Comparison of ENCODE assay signal across 14 cellular contexts in the genomic region with DNA sequence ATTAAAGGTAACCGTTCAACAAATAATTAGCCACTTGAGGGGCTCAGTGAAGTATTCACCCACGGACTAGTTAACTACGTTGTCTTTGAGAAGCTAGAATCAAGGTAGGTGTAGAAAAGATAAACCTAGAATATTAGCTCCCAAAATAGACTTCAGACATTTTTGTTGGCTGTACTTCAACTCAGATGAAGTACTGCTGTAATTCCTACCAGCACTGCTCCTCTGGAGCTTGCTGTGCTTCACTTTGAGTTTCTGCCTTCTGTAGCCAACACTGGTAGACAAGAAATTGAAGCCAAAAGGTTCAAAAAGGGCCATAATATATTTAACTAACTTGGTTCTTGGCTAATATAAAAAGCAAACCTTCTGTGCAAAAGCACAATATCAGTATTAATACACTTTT. TPM values are rescaled to one million over a fixed set of nuclear protein-coding genes. Genes with fewer than 3 reads are reported as not detected.
DNase-seq lines count a peak whose midpoint lies in the region; ATAC-seq and TF ChIP-seq lines count a peak whose summit lies in the region.
"Had no signal": no experiment of that assay in that cellular context is flagged by ENCODE, and none has a peak within 500 bp of the region (broad histone marks: within the 10 kb centered on the region; RNA-seq: fewer than 3 reads in every experiment).

No MANE protein-coding gene starts in this region.

- intact Hi-C loops in Right ventricle myocardium inferior (cut with DNase I) = loop anchor here (5.0 to 10.0 kb wide), 3 partner anchors 334 to 464 kb away; a partner anchor contains a TSS
- intact Hi-C loops in right cardiac atrium (cut with DNase I) = loop anchor here in 1 of 4 donors (10.0 kb wide), 1 partner anchor 137 kb away; no protein-coding TSS in a partner anchor

- no peak for TF ChIP-seq CTCF in right atrium auricular region (IDR thresholded peaks at IDR 0.05)
- TF ChIP-seq CTCF in choroid plexus epithelial cell (conservative IDR thresholded peaks at IDR 0.05; ENCODE audit: low read depth, low read length) = no peak

- ATAC-seq in Right ventricle myocardium inferior (peak; percentile 52), right cardiac atrium (peak; percentile 41 to 64), GM21447 (IDR thresholded peaks at IDR 0.05; ENCODE audit: unreplicated experiment) (no peak)

- 63% methylated on average over 3 of the region's 3 CpGs for WGBS in right cardiac atrium

- H3K27ac ChIP-seq in right atrium auricular region (no peak overlapping the region), right cardiac atrium (ENCODE audit: low read length) (no peak overlapping the region)
- H3K27ac ChIP-seq: BLaER1, GM23248 had no signal

- H3K9me3 ChIP-seq in right atrium auricular region = no peaks in the 10 kb centered on the region
- H3K9me3 ChIP-seq in right cardiac atrium (ENCODE audit: control insufficient read depth, low read length) = no peaks in the 10 kb centered on the region
- H3K9me3 ChIP-seq: BLaER1, Caco-2 had no signal

- H3K4me1 ChIP-seq in right atrium auricular region = no peaks in the 10 kb centered on the region
- no peaks in the 10 kb centered on the region for H3K4me1 ChIP-seq in right cardiac atrium (ENCODE audit: control insufficient read depth, insufficient read depth, low read length)
- H3K4me1 ChIP-seq: BLaER1, Caco-2 had no signal

- no peaks in the 10 kb centered on the region for H3K36me3 ChIP-seq in right atrium auricular region

- H3K27me3 ChIP-seq in right atrium auricular region (no peaks in the 10 kb centered on the region), right cardiac atrium (ENCODE audit: control insufficient read depth, insufficient read depth) (no peaks in the 10 kb centered on the region)
- H3K27me3 ChIP-seq: BLaER1 had no signal

- DNase-seq in Right ventricle myocardium inferior (ENCODE audit: missing footprints) = no peak
- no peak for DNase-seq in right atrium auricular region (ENCODE audit: low spot score)
- peak; percentile 17 for DNase-seq in choroid plexus epithelial cell (ENCODE audit: low read depth)
- DNase-seq in right cardiac atrium = no peak
- no peak for DNase-seq in SW480 (ENCODE audit: low spot score)
- DNase-seq in NK-92 (lab: John Stamatoyannopoulos, UW; ENCODE audit: unreplicated experiment) = no peak
- DNase-seq: 8988T; Caco-2; CD8-positive, alpha-beta memory T cell; DND-41; GF-D8 had no signal

- no peak overlapping the region for H3K4me3 ChIP-seq in right atrium auricular region
- H3K4me3 ChIP-seq in choroid plexus epithelial cell (ENCODE audit: low read depth, low read length) = no peak overlapping the region
- no peak overlapping the region for H3K4me3 ChIP-seq in right cardiac atrium (ENCODE audit: low read length)
- H3K4me3 ChIP-seq: BLaER1, GM23248 had no signal

RNA-seq across cellular contexts. Expression of a gene that starts 18.8 kb away (rescaled TPM):
- total RNA-seq in Right ventricle myocardium inferior (16.6 TPM), right atrium auricular region (1 to 10 TPM; 8.0 to 9.4 TPM), right cardiac atrium (10 to 100 TPM; 13.1 to 18.2 (median 16.4) TPM)
- 28.1 TPM for polyA plus RNA-seq in right cardiac atrium
